ENCODE assay signal across 8 cellular contexts in the genomic region with DNA sequence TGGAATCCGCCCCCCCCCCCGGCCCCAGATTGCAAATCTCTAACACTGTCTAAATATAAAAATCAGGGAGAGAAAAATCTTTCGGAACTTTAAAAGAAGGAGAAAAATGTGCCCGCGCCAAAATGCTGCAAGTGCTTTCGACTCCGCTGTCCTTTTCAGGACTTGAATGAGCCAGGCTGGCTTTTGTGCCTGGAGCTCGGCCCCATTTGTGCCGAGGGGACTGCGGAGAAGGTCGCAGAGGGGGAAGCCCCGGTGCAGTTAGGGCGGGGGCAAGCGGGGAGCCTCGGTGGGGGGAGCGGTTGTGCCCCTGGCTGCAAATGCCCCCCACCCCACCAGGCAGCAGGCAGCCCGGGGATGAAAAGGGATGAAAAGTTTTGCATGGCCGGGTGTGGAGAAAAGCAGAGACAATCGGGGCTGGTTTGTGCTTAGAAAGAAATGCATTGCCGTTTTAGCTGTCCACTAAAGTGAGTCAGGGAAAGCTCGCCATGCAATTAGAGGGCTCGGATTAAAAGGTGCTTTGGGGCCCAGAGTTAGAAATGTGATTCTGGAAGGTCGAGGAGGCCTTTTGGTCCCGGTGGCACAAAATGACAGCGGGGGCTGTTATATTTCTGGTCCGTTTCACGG. TPM values are rescaled to one million over a fixed set of nuclear protein-coding genes. Genes with fewer than 3 reads are reported as not detected.
A peak's percentile ranks its signal among the peaks of the same experiment; 100 is the strongest.
DNase-seq lines count a peak whose midpoint lies in the region; ATAC-seq and TF ChIP-seq lines count a peak whose summit lies in the region.

No MANE protein-coding gene starts in this region.

- peaks cover 3% of the 10 kb centered on the region for H3K36me3 Mint-ChIP-seq in T-helper 1 cell treated with Interleukin-12 subunit alpha and Interleukin-12 subunit beta and Interleukin-4 antibody, amounts not matched to agents 30 μg/mL and 1 μg/mL, for 36 hours (ENCODE audit: low read depth)
- no peaks in the 10 kb centered on the region for H3K36me3 Mint-ChIP-seq in activated CD8-positive, alpha-beta T cell treated with anti-CD3 and anti-CD28 coated beads for 36 hours (ENCODE audit: low read depth)

- H3K27ac ChIP-seq in smooth muscle cell (ENCODE audit: low read depth): no peak overlapping the region

- no peak overlapping the region for H3K9ac ChIP-seq in smooth muscle cell (ENCODE audit: low read depth)

- WGBS in smooth muscle cell (ENCODE audit: low lambda C conversion rate): 11% methylated on average over 27 of the region's 27 CpGs

- H3K9me3 ChIP-seq in smooth muscle cell (replicated peaks; ENCODE audit: low read depth): no peaks in the 10 kb centered on the region

- CTCF ChIA-PET in activated CD8-positive, alpha-beta T cell treated with anti-CD3 and anti-CD28 coated beads for 36 hours (lab: Charles Lee): interaction anchor here (1.6 to 2.0 kb wide), 2 partner anchors 328 to 333 kb away, joined by 4 to 8 read pairs; no protein-coding TSS in a partner anchor

- peaks cover 62% of the 10 kb centered on the region for H3K27me3 Mint-ChIP-seq in T-helper 1 cell treated with Interleukin-12 subunit alpha and Interleukin-12 subunit beta and Interleukin-4 antibody, amounts not matched to agents 30 μg/mL and 1 μg/mL, for 36 hours (ENCODE audit: low read depth)
- peaks cover 48% of the 10 kb centered on the region for H3K27me3 Mint-ChIP-seq in activated CD8-positive, alpha-beta T cell treated with anti-CD3 and anti-CD28 coated beads for 36 hours

- peaks cover 10% of the 10 kb centered on the region for H3K4me1 Mint-ChIP-seq in T-helper 1 cell treated with Interleukin-12 subunit alpha and Interleukin-12 subunit beta and Interleukin-4 antibody, amounts not matched to agents 30 μg/mL and 1 μg/mL, for 36 hours (ENCODE audit: low read depth)
- peaks cover 16% of the 10 kb centered on the region for H3K4me1 Mint-ChIP-seq in activated CD8-positive, alpha-beta T cell treated with anti-CD3 and anti-CD28 coated beads for 36 hours (ENCODE audit: low read depth)

- H3K36me3 ChIP-seq in smooth muscle cell (ENCODE audit: low read depth): no peaks in the 10 kb centered on the region

- H3K27me3 ChIP-seq in smooth muscle cell (ENCODE audit: low read depth): peaks cover 74% of the 10 kb centered on the region

- H2AFZ ChIP-seq in smooth muscle cell (ENCODE audit: low read depth): no peak overlapping the region

- H3K27ac Mint-ChIP-seq in T-helper 1 cell treated with Interleukin-12 subunit alpha and Interleukin-12 subunit beta and Interleukin-4 antibody, amounts not matched to agents 30 μg/mL and 1 μg/mL, for 36 hours: no peak overlapping the region
- H3K27ac Mint-ChIP-seq in activated CD8-positive, alpha-beta T cell treated with anti-CD3 and anti-CD28 coated beads for 36 hours: no peak overlapping the region

- peaks cover 5% of the 10 kb centered on the region for H3K4me1 ChIP-seq in smooth muscle cell (ENCODE audit: low read depth)

- intact Hi-C loops in activated CD8-positive, alpha-beta T cell treated with anti-CD3 and anti-CD28 coated beads for 36 hours (cut with micrococcal nuclease): loop anchor here (10.0 kb wide), 1 partner anchor 87 kb away; no protein-coding TSS in a partner anchor

- ATAC-seq in activated CD8-positive, alpha-beta T cell treated with anti-CD3 and anti-CD28 coated beads for 36 hours: no peak

- POLR2A ChIA-PET in activated CD8-positive, alpha-beta T cell treated with anti-CD3 and anti-CD28 coated beads for 36 hours (lab: Charles Lee): interaction anchor here (1.2 kb wide), 1 partner anchor 19 kb away, joined by 3 read pairs; no protein-coding TSS in a partner anchor

- no peaks in the 10 kb centered on the region for H3K79me2 ChIP-seq in smooth muscle cell (ENCODE audit: low read depth)

- H3K4me3 ChIP-seq in iPS-11a (ENCODE audit: low read depth, low read length) (peak overlapping the region; percentile 4), smooth muscle cell (peak overlapping the region; percentile 36)

- TF ChIP-seq CTCF in smooth muscle cell (IDR thresholded peaks at IDR 0.05; ENCODE audit: borderline replicate concordance, insufficient read depth, poor library complexity, severe bottlenecking): no peak
- TF ChIP-seq CTCF in activated CD8-positive, alpha-beta T cell treated with anti-CD3 and anti-CD28 coated beads for 36 hours (IDR thresholded peaks at IDR 0.05): no peak

- peak overlapping the region; percentile 61 for H3K4me3 Mint-ChIP-seq in T-helper 1 cell treated with Interleukin-12 subunit alpha and Interleukin-12 subunit beta and Interleukin-4 antibody, amounts not matched to agents 30 μg/mL and 1 μg/mL, for 36 hours
- no peak overlapping the region for H3K4me3 Mint-ChIP-seq in activated CD8-positive, alpha-beta T cell treated with anti-CD3 and anti-CD28 coated beads for 36 hours

- H4K20me1 ChIP-seq in smooth muscle cell (ENCODE audit: low read depth): peaks cover 10% of the 10 kb centered on the region

- no peaks in the 10 kb centered on the region for H3K9me3 Mint-ChIP-seq in T-helper 1 cell treated with Interleukin-12 subunit alpha and Interleukin-12 subunit beta and Interleukin-4 antibody, amounts not matched to agents 30 μg/mL and 1 μg/mL, for 36 hours
- no peaks in the 10 kb centered on the region for H3K9me3 Mint-ChIP-seq in activated CD8-positive, alpha-beta T cell treated with anti-CD3 and anti-CD28 coated beads for 36 hours

- no peak for DNase-seq in T-helper 1 cell
- DNase-seq in NCI-H69 (lab: John Stamatoyannopoulos, UW): peak; percentile 40
- no peak for DNase-seq in smooth muscle cell (lab: John Stamatoyannopoulos, UW; ENCODE audit: unreplicated experiment)
- no peak for DNase-seq in activated CD8-positive, alpha-beta T cell treated with anti-CD3 and anti-CD28 coated beads for 36 hours
- DNase-seq in RKO (ENCODE audit: low spot score): no peak
- DNase-seq in SW480 (ENCODE audit: low spot score): no peak

- H3F3A ChIP-seq in smooth muscle cell (ENCODE audit: low read depth): no peaks in the 10 kb centered on the region

- peak overlapping the region; percentile 80 for H3K4me2 ChIP-seq in smooth muscle cell

RNA-seq across cellular contexts. Expression of a gene that starts 1.6 kb away (rescaled TPM):
- total RNA-seq in smooth muscle cell: 0.09 TPM in 1 of 2 replicates, not detected in the other
- 0.06 and 0.53 TPM in 2 replicates for polyA plus RNA-seq in smooth muscle cell
- total RNA-seq in activated CD8-positive, alpha-beta T cell treated with anti-CD3 and anti-CD28 coated beads for 36 hours: not detected
